ENCODE assay signal across 9 cellular contexts in the genomic region with DNA sequence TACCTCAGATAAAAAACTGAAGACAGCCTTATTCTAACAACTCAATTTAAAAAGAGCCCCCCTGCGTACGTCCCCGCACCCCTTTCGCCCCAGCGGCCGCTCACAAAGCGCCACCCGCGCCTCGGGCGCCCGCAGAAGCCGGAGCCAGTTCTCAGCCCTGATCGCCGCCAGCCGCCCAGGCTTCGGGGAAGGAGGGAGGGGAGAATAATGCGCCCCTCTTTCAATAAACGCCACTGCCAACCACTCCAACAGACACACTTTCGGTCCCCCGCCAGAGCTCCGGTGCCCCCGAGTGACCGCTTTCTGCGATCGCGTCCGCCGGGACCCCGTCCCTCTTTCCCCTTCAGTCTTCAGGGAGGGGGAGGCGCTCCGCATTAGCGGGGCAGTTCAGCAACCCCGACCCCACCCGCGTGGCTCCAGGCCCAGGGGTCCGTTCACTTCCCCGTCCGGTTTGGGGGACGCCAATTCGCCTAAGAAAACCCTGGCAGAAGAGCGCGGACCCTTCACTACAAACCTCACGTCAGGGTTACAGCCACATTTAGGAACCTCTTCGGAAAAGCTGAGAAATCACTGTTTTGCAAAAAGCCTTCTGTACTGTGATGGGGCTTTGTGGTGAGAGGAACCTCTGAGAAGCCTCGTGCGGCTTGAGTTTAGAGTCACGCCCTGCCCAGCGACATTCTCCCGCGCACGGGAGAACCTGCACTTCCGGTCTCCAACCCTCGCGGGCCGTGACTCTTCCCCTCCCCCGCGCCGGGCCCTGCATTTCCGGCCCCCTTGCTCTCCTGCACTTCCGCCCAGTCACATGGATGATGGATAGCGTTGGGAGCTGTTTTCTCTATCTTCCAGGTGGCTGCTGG. TPM values are rescaled to one million over a fixed set of nuclear protein-coding genes. Genes with fewer than 3 reads are reported as not detected.
DNase-seq lines count a peak whose midpoint lies in the region; ATAC-seq and TF ChIP-seq lines count a peak whose summit lies in the region.
"Had no signal": no experiment of that assay in that cellular context is flagged by ENCODE, and none has a peak within 500 bp of the region (broad histone marks: within the 10 kb centered on the region; RNA-seq: fewer than 3 reads in every experiment).

No MANE protein-coding gene starts in this region.

- H3K27me3 ChIP-seq in HUES6 (ENCODE audit: control insufficient read depth, insufficient read depth, low read length) (peaks cover 98% of the 10 kb centered on the region), endodermal cell (ENCODE audit: control insufficient read depth, insufficient read depth, low read length, poor library complexity, severe bottlenecking) (peaks cover 80% of the 10 kb centered on the region)

- no peaks in the 10 kb centered on the region for H3K9me3 Mint-ChIP-seq in endodermal cell
- H3K9me3 Mint-ChIP-seq in osteocyte (ENCODE audit: unreplicated experiment) = no peaks in the 10 kb centered on the region

- no peaks in the 10 kb centered on the region; the same call in 1 of the 2 replicates for H3K9me3 ChIP-seq in HUES6 (ENCODE audit: control insufficient read depth, insufficient read depth, low read depth, low read length)
- H3K9me3 ChIP-seq in endodermal cell (ENCODE audit: control insufficient read depth, low read length) = no peaks in the 10 kb centered on the region

- WGBS in endodermal cell (ENCODE audit: insufficient coverage in 1 of 2, insufficient read length in 1 of 2), 2 experiments = 0 to 5% methylated on average over 1 to 61 of the region's 62 CpGs

- H3K9ac ChIP-seq in HUES6 (ENCODE audit: low read length) (no peak overlapping the region), endodermal cell (ENCODE audit: extremely low read depth, low read length, poor library complexity, severe bottlenecking) (no peak overlapping the region)

- peaks cover 6% of the 10 kb centered on the region; the same call in 1 of the 2 replicates for H3K4me1 ChIP-seq in HUES6 (ENCODE audit: control insufficient read depth, insufficient read depth, low read length)
- H3K4me1 ChIP-seq in endodermal cell (ENCODE audit: control insufficient read depth, insufficient read depth, low read length) = peaks cover 3% of the 10 kb centered on the region

- H3K4me1 Mint-ChIP-seq in endodermal cell = peaks cover 7% of the 10 kb centered on the region
- peaks cover 17% of the 10 kb centered on the region for H3K4me1 Mint-ChIP-seq in osteocyte (ENCODE audit: unreplicated experiment)

- no peak for TF ChIP-seq CTCF in endodermal cell (conservative IDR thresholded peaks at IDR 0.05)
- no peak for TF ChIP-seq CTCF in osteocyte (IDR thresholded peaks at IDR 0.05)

- H3K27ac ChIP-seq in HUES6 (ENCODE audit: low read depth, low read length) = no peak overlapping the region
- no peak overlapping the region for H3K27ac ChIP-seq in endodermal cell (ENCODE audit: low read depth, low read length)

- H3K4me3 ChIP-seq in HUES6 (ENCODE audit: low read depth, low read length) (peak overlapping the region; percentile 65), endodermal cell (ENCODE audit: low read length) (peak overlapping the region; percentile 79)

- ATAC-seq in HG03175 (IDR thresholded peaks at IDR 0.05; ENCODE audit: unreplicated experiment) (no peak), GM21737 (IDR thresholded peaks at IDR 0.05; ENCODE audit: unreplicated experiment) (no peak)

- DNase-seq in EL (peak; percentile 17), endodermal cell (peak; percentile 81), osteocyte (ENCODE audit: extremely low spot score, unreplicated experiment) (no peak), mucosa of gallbladder (ENCODE audit: low spot score) (no peak)
- DNase-seq in activated naive CD4-positive, alpha-beta T cell treated with Interleukin-2 at 50 U/mL for 16 hours = no peak

- H3K36me3 Mint-ChIP-seq in endodermal cell (ENCODE audit: low read depth) (no peaks in the 10 kb centered on the region), osteocyte (ENCODE audit: unreplicated experiment) (no peaks in the 10 kb centered on the region)

- H3K27ac Mint-ChIP-seq in endodermal cell (no peak overlapping the region), osteocyte (ENCODE audit: unreplicated experiment) (no peak overlapping the region)

- H3K36me3 ChIP-seq in HUES6 (ENCODE audit: control insufficient read depth, insufficient read depth, low read length) = no peaks in the 10 kb centered on the region
- no peaks in the 10 kb centered on the region for H3K36me3 ChIP-seq in endodermal cell (ENCODE audit: control insufficient read depth, insufficient read depth, low read length)

- H3K4me3 Mint-ChIP-seq in endodermal cell (peak overlapping the region; percentile 60), osteocyte (ENCODE audit: unreplicated experiment) (peak overlapping the region; percentile 62)

- H3K27me3 Mint-ChIP-seq in endodermal cell (ENCODE audit: insufficient read depth) = peaks cover 93% of the 10 kb centered on the region
- peaks cover 75% of the 10 kb centered on the region for H3K27me3 Mint-ChIP-seq in osteocyte (ENCODE audit: unreplicated experiment)

RNA-seq across cellular contexts. Expression of a gene that starts 18.7 kb away (rescaled TPM):
- total RNA-seq in endodermal cell (under 1 TPM; 0.04 to 0.07 TPM), osteocyte (not detected in 2 replicates), mucosa of gallbladder (not detected)
- 0.82 TPM for polyA plus RNA-seq in endodermal cell (2013, experiment 1 of 2)
- polyA plus RNA-seq in endodermal cell (2013, experiment 2 of 2) = 0.79 TPM
- total RNA-seq: liver had no signal
- polyA plus RNA-seq: liver had no signal

Comparison
In these comparisons a context has a peak if more than half of its experiments do, and no peak if none do; other contexts are left out.
1. DNase-seq: peak in EL (single experiment) and endodermal cell (single experiment); none in osteocyte (single experiment), activated naive CD4-positive, alpha-beta T cell treated with Interleukin-2 at 50 U/mL for 16 hours (single experiment) and mucosa of gallbladder (single experiment).